Comparison of ENCODE assay signal across 8 cellular contexts in the genomic region with DNA sequence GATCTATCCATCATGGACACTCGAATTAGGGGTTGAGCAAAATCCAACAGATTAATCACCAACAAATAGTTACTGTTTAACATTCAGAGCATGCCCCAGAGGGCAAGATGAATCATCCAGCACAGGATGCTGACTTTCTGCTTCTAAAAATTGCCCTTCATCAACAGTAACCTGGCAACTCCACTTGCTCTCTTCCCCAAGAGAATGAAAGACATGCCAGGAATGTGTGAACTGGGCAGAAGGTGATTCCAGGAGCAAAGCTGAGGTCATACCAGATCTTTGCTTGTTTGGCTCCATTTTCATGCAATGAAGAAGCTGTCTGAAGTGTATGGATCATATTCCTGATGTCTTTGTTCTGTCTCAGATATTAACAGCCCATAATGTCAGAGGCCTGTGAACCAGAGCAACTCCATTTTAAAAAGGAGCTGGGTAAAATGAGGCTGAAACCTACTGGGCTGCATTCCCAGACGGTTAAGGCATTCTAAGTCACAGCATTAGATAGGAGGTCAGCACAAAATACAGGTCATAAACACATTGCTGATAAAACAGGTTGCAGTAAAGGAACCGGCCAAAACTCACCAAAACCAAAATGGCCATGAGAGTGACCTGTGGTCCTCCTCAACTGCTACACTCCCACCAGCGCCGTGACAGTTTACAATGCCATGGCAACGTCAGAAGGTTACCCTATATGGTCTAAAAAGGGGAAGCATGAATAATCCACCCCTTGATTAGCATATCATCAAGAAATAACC. TPM values are rescaled to one million over a fixed set of nuclear protein-coding genes. Genes with fewer than 3 reads are reported as not detected.
A peak's percentile ranks its signal among the peaks of the same experiment; 100 is the strongest.
DNase-seq lines count a peak whose midpoint lies in the region; ATAC-seq and TF ChIP-seq lines count a peak whose summit lies in the region.

No MANE protein-coding gene starts in this region.

- intact Hi-C loops in gastrocnemius medialis (cut with DNase I; ENCODE audit: low total_unique reads), result no loop called here

- H3K79me2 ChIP-seq in ACC112 (ENCODE audit: control insufficient read depth, insufficient read depth, low read length, unreplicated experiment), result peaks cover 14% of the 10 kb centered on the region

- H3K27me3 ChIP-seq in ACC112 (ENCODE audit: insufficient read depth, low read length) (no peaks in the 10 kb centered on the region), gastrocnemius medialis (no peaks in the 10 kb centered on the region)

- in situ Hi-C loops in gastrocnemius medialis (cut with MboI; ENCODE audit: low sequenced_read_pairs in 4 of 4), result no loop called here

- TF ChIP-seq POLR2A in gastrocnemius medialis (IDR thresholded peaks at IDR 0.05), result no peak

- peak overlapping the region; percentile 93 for H3K27ac ChIP-seq in ACC112 (ENCODE audit: low read depth, low read length)
- H3K27ac ChIP-seq in gastrocnemius medialis, result peak overlapping the region; percentile 99

- no peaks in the 10 kb centered on the region for H3K36me3 ChIP-seq in ACC112 (ENCODE audit: insufficient read depth, low read length)
- no peaks in the 10 kb centered on the region for H3K36me3 ChIP-seq in gastrocnemius medialis

- no peak overlapping the region for H2AFZ ChIP-seq in ACC112 (ENCODE audit: low read length, unreplicated experiment)

- H3K4me3 ChIP-seq in ACC112 (ENCODE audit: low read depth, low read length) (peak overlapping the region; percentile 77; the same call in 1 of the 2 replicates), GM12865 (ENCODE audit: low read depth, low read length) (peak overlapping the region; percentile 98), gastrocnemius medialis (no peak overlapping the region)

- peak; percentile 70 for DNase-seq in GM12865 (ENCODE audit: low read depth)
- DNase-seq in NOMO-1 (lab: John Stamatoyannopoulos, UW; ENCODE audit: unreplicated experiment in 2 of 2), result peak; percentile 43 to 63
- DNase-seq in amniotic stem cell (lab: John Stamatoyannopoulos, UW), result peak; percentile 74
- peak; percentile 86 for DNase-seq in hepatic stellate cell (ENCODE audit: low spot score)
- DNase-seq in gastrocnemius medialis, result peak in 1 of 2 donors; percentile 28
- DNase-seq in D341Med (ENCODE audit: low spot score), result no peak

- H3K4me1 ChIP-seq in ACC112 (ENCODE audit: control insufficient read depth, insufficient read depth, low read length, unreplicated experiment) (peaks cover 16% of the 10 kb centered on the region), gastrocnemius medialis (peaks cover 21 to 26% of the 10 kb centered on the region in 2 donors)

- no peaks in the 10 kb centered on the region for H3K9me3 ChIP-seq in gastrocnemius medialis

- TF ChIP-seq CTCF in GM12865 (IDR thresholded peaks at IDR 0.05; ENCODE audit: insufficient read depth, low read depth, low read length, missing control alignments) (no peak), gastrocnemius medialis (IDR thresholded peaks at IDR 0.05 in 4 of 5, conservative IDR thresholded peaks at IDR 0.05 in 1 of 5) (no peak)

- ATAC-seq in gastrocnemius medialis, result peak in 1 of 2 donors; percentile 16
- no peak for ATAC-seq in GM18907 (IDR thresholded peaks at IDR 0.05; ENCODE audit: unreplicated experiment)

RNA-seq across cellular contexts. Expression of gene ZNF367, which starts 2.5 kb away (rescaled TPM):
- 1 to 10 TPM in 3 of 4 donors, under 1 TPM in 1; 0.15 to 5.1 (median 1.7) TPM for total RNA-seq in gastrocnemius medialis

RNA-seq across cellular contexts. Expression of gene HABP4, which starts 29.3 kb away (rescaled TPM):
- 10 to 100 TPM in 3 of 4 donors, 1 to 10 TPM in 1; 6.2 to 19.3 (median 12.3) TPM for total RNA-seq in gastrocnemius medialis

RNA-seq across cellular contexts. Expression of gene SLC35D2, which starts 37.1 kb away (rescaled TPM):
- total RNA-seq in gastrocnemius medialis, result 1 to 10 TPM; 3.0 to 9.0 (median 6.8) TPM

Comparison
In these comparisons a context has a peak if more than half of its experiments do, and no peak if none do; other contexts are left out.
1. H3K4me3 ChIP-seq: peak in ACC112 (single experiment) and GM12865 (single experiment); none in gastrocnemius medialis (0 of 4).